20 cellular contexts compared by ENCODE assay signal in genomic region chr5:33523208-33523771, GRCh38.
"Had no signal": no experiment of that assay in that cellular context is flagged by ENCODE, and none has a peak within 500 bp of the region (broad histone marks: within the 10 kb centered on the region; RNA-seq: fewer than 3 reads in every experiment).

No MANE protein-coding gene starts in this region.

- FAIRE-seq: frontal cortex, islet of Langerhans had no signal

- H3K9me3 ChIP-seq: colonic mucosa, neutrophil, right atrium auricular region, sigmoid colon, stomach, thoracic aorta, transverse colon had no signal

- H3K36me3 ChIP-seq: colonic mucosa, neutrophil, right atrium auricular region, sigmoid colon, stomach, thoracic aorta, transverse colon had no signal

- ATAC-seq: heart right ventricle; naive thymus-derived CD4-positive, alpha-beta T cell had no signal

- H3K4me1 ChIP-seq: colonic mucosa, heart right ventricle, right atrium auricular region, sigmoid colon, stomach, transverse colon had no signal

- H3K27me3 ChIP-seq: colonic mucosa, heart right ventricle, neutrophil, right atrium auricular region, sigmoid colon, stomach, transverse colon had no signal

- H3K4me3 ChIP-seq: colonic mucosa, heart right ventricle, right atrium auricular region, sigmoid colon, skin epidermis, stomach, thoracic aorta, transverse colon had no signal

- H3K27ac ChIP-seq: colonic mucosa, heart right ventricle, neutrophil, right atrium auricular region, sigmoid colon, skin epidermis, stomach, thoracic aorta, transverse colon had no signal

- DNase-seq: colonic mucosa; dermis blood vessel endothelial cell; erythroblast; heart right ventricle; kidney glomerular epithelial cell; naive thymus-derived CD4-positive, alpha-beta T cell; posterior cingulate gyrus; sigmoid colon; stimulated activated CD4-positive, alpha-beta T cell treated with anti-CD3 and anti-CD28 coated beads, Interleukin-2, amount 100 ng/mL, for 24 hours; stimulated activated CD4-positive, alpha-beta T cell treated with anti-CD3 and anti-CD28 coated beads, Interleukin-4, amount 100 ng/mL, for 4 hours; stimulated activated naive CD4-positive, alpha-beta T cell; stomach; substantia nigra; transverse colon had no signal
